In genomic region chrX:97398030-97398551, GRCh38 we compare ENCODE assay signal across 11 cellular contexts.
DNase-seq lines count a peak whose midpoint lies in the region; ATAC-seq, FAIRE-seq and TF ChIP-seq lines count a peak whose summit lies in the region.
"Had no signal": no experiment of that assay in that cellular context is flagged by ENCODE, and none has a peak within 500 bp of the region (broad histone marks: within the 10 kb centered on the region; RNA-seq: fewer than 3 reads in every experiment).

No MANE protein-coding gene starts in this region.

- H3K36me3 ChIP-seq in kidney (ENCODE audit: control insufficient read depth in 1 of 2, insufficient read depth in 2 of 2, low read length in 2 of 2): no peaks in the 10 kb centered on the region
- H3K36me3 ChIP-seq: breast epithelium had no signal

- no peak for FAIRE-seq in kidney (lab: Jason Lieb, UNC)
- FAIRE-seq in H54 (lab: Jason Lieb, UNC): no peak

- peak overlapping the region; percentile 74 for H3K4me3 Mint-ChIP-seq in natural killer cell treated with Interleukin-12 subunit alpha and Interleukin-12 subunit beta and Interleukin-15 and Interleukin-18, amount 100 ng/mL, for 72 hours
- H3K4me3 Mint-ChIP-seq in natural killer cell: no peak overlapping the region
- no peak overlapping the region for H3K4me3 Mint-ChIP-seq in WTC11

- H3K27ac ChIP-seq in kidney (ENCODE audit: low read depth in 2 of 2, low read length in 2 of 2): no peak overlapping the region
- H3K27ac ChIP-seq: breast epithelium, C4-2B had no signal

- TF ChIP-seq CTCF in natural killer cell (IDR thresholded peaks at IDR 0.05) (no peak), WTC11 (IDR thresholded peaks at IDR 0.05) (no peak), kidney (IDR thresholded peaks at IDR 0.05; ENCODE audit: borderline replicate concordance, extremely low read depth, insufficient read depth) (no peak)

- intact Hi-C loops in natural killer cell (cut with micrococcal nuclease): no loop called here
- intact Hi-C loops in left ventricle myocardium superior (cut with micrococcal nuclease): no loop called here
- intact Hi-C loops in kidney (cut with DNase I): no loop called here

- ATAC-seq in natural killer cell treated with Interleukin-12 subunit alpha and Interleukin-12 subunit beta and Interleukin-15 and Interleukin-18, amount 100 ng/mL, for 72 hours: peak; percentile 48 to 70
- ATAC-seq in natural killer cell (no peak), HG02981 (IDR thresholded peaks at IDR 0.05; ENCODE audit: unreplicated experiment) (peak; percentile 36), WTC11 (peak; percentile 38), left ventricle myocardium superior (no peak)

- no peaks in the 10 kb centered on the region for H3K9me3 ChIP-seq in kidney (ENCODE audit: control insufficient read depth in 1 of 2, low read length in 2 of 2)
- H3K9me3 ChIP-seq: breast epithelium had no signal

- no peaks in the 10 kb centered on the region for H3K4me1 ChIP-seq in kidney (ENCODE audit: control insufficient read depth in 1 of 2, insufficient read depth in 1 of 2, low read depth in 1 of 2, low read length in 2 of 2)
- H3K4me1 ChIP-seq: breast epithelium had no signal

- no peaks in the 10 kb centered on the region for H3K27me3 Mint-ChIP-seq in natural killer cell treated with Interleukin-12 subunit alpha and Interleukin-12 subunit beta and Interleukin-15 and Interleukin-18, amount 100 ng/mL, for 72 hours
- H3K27me3 Mint-ChIP-seq in natural killer cell (ENCODE audit: low read depth in 2 of 2): no peaks in the 10 kb centered on the region
- no peaks in the 10 kb centered on the region; the same call in 1 of the 2 replicates for H3K27me3 Mint-ChIP-seq in WTC11 (ENCODE audit: low read depth)

- H3K27ac Mint-ChIP-seq in natural killer cell treated with Interleukin-12 subunit alpha and Interleukin-12 subunit beta and Interleukin-15 and Interleukin-18, amount 100 ng/mL, for 72 hours: peak overlapping the region; percentile 28 to 84
- H3K27ac Mint-ChIP-seq in natural killer cell (no peak overlapping the region), WTC11 (peak overlapping the region; percentile 28)

- H3K9me3 Mint-ChIP-seq in natural killer cell treated with Interleukin-12 subunit alpha and Interleukin-12 subunit beta and Interleukin-15 and Interleukin-18, amount 100 ng/mL, for 72 hours: no peaks in the 10 kb centered on the region
- H3K9me3 Mint-ChIP-seq in natural killer cell (no peaks in the 10 kb centered on the region), WTC11 (no peaks in the 10 kb centered on the region)

- no peak overlapping the region for H3K9ac ChIP-seq in kidney (ENCODE audit: low read length in 2 of 2)

- no peak for DNase-seq in natural killer cell treated with Interleukin-12 subunit alpha and Interleukin-12 subunit beta and Interleukin-15 and Interleukin-18, amount 100 ng/mL, for 72 hours (ENCODE audit: low spot score)
- DNase-seq in natural killer cell (no peak), WTC11 (ENCODE audit: low spot score) (no peak), left ventricle myocardium superior (no peak), kidney (no peak), H54 (ENCODE audit: insufficient read length, low spot score) (no peak), hepatic stellate cell (ENCODE audit: low spot score) (no peak)
- DNase-seq: Right ventricle myocardium superior had no signal

- peaks cover 17 to 40% of the 10 kb centered on the region in 2 donors for H3K4me1 Mint-ChIP-seq in natural killer cell treated with Interleukin-12 subunit alpha and Interleukin-12 subunit beta and Interleukin-15 and Interleukin-18, amount 100 ng/mL, for 72 hours (ENCODE audit: low read depth in 2 of 2)
- peaks cover 15 to 16% of the 10 kb centered on the region in 2 donors for H3K4me1 Mint-ChIP-seq in natural killer cell
- peaks cover 34% of the 10 kb centered on the region for H3K4me1 Mint-ChIP-seq in WTC11

- H3K4me3 ChIP-seq in kidney (ENCODE audit: low read length in 2 of 2): no peak overlapping the region
- H3K4me3 ChIP-seq: breast epithelium had no signal

- TF ChIP-seq POLR2A in H54 (IDR thresholded peaks at IDR 0.05; ENCODE audit: low read depth, low read length): no peak

- POLR2A ChIA-PET in WTC11 (lab: Charles Lee): interaction anchor here (0.8 kb wide), 1 partner anchor 10 kb away, joined by 3 read pairs; no protein-coding TSS in a partner anchor

- no peaks in the 10 kb centered on the region for H3K36me3 Mint-ChIP-seq in natural killer cell treated with Interleukin-12 subunit alpha and Interleukin-12 subunit beta and Interleukin-15 and Interleukin-18, amount 100 ng/mL, for 72 hours
- H3K36me3 Mint-ChIP-seq in natural killer cell (no peaks in the 10 kb centered on the region), WTC11 (no peaks in the 10 kb centered on the region)

- CTCF ChIA-PET in WTC11 (lab: Charles Lee): interaction anchor here (0.6 kb wide), 1 partner anchor 600 kb away, joined by 3 read pairs; no protein-coding TSS in a partner anchor

TF ChIP-seq in WTC11, 78 proteins besides CTCF, POLR2A, EP300 and RAD21 (continues in another document):
- TF ChIP-seq CBFB (CRISPR knock-in tag; IDR thresholded peaks at IDR 0.05; ENCODE audit: low read depth): no peak
- no peak for TF ChIP-seq USF2 (CRISPR knock-in tag; IDR thresholded peaks at IDR 0.05)
- no peak for TF ChIP-seq ATF6 (CRISPR knock-in tag; IDR thresholded peaks at IDR 0.05)
- TF ChIP-seq CREM (CRISPR knock-in tag; IDR thresholded peaks at IDR 0.05): no peak
- no peak for TF ChIP-seq RELA (CRISPR knock-in tag; IDR thresholded peaks at IDR 0.05; ENCODE audit: borderline replicate concordance)
- no peak for TF ChIP-seq ETV6 (CRISPR knock-in tag; IDR thresholded peaks at IDR 0.05)
- TF ChIP-seq ZBTB21 (CRISPR knock-in tag; IDR thresholded peaks at IDR 0.05; ENCODE audit: borderline replicate concordance): no peak
- TF ChIP-seq ZNF512 (CRISPR knock-in tag; IDR thresholded peaks at IDR 0.05; ENCODE audit: borderline replicate concordance): no peak
- no peak for TF ChIP-seq E2F4 (CRISPR knock-in tag; IDR thresholded peaks at IDR 0.05; ENCODE audit: borderline replicate concordance, low read depth)
- TF ChIP-seq ZNF396 (CRISPR knock-in tag; IDR thresholded peaks at IDR 0.05; ENCODE audit: borderline replicate concordance): no peak
- TF ChIP-seq ZMAT4 (CRISPR knock-in tag; IDR thresholded peaks at IDR 0.05): no peak
- TF ChIP-seq JUN (CRISPR knock-in tag; IDR thresholded peaks at IDR 0.05): no peak
- TF ChIP-seq SMAD4 (CRISPR knock-in tag; IDR thresholded peaks at IDR 0.05): no peak
- TF ChIP-seq NFATC4 (CRISPR knock-in tag; IDR thresholded peaks at IDR 0.05): no peak
- no peak for TF ChIP-seq ATF3 (CRISPR knock-in tag; conservative IDR thresholded peaks at IDR 0.05)
- TF ChIP-seq ELF4 (CRISPR knock-in tag; IDR thresholded peaks at IDR 0.05; ENCODE audit: low read depth): no peak

Comparison
In these comparisons a context has a peak if more than half of its experiments do, and no peak if none do; other contexts are left out.
1. ATAC-seq: peak in natural killer cell treated with Interleukin-12 subunit alpha and Interleukin-12 subunit beta and Interleukin-15 and Interleukin-18, amount 100 ng/mL, for 72 hours (2 of 2), HG02981 (single experiment) and WTC11 (single experiment); none in natural killer cell (0 of 3) and left ventricle myocardium superior (single experiment).
2. H3K27ac Mint-ChIP-seq: peak in natural killer cell treated with Interleukin-12 subunit alpha and Interleukin-12 subunit beta and Interleukin-15 and Interleukin-18, amount 100 ng/mL, for 72 hours (2 of 2) and WTC11 (single experiment); none in natural killer cell (0 of 2).